ENCODE assay signal across 28 cellular contexts in the genomic region with DNA sequence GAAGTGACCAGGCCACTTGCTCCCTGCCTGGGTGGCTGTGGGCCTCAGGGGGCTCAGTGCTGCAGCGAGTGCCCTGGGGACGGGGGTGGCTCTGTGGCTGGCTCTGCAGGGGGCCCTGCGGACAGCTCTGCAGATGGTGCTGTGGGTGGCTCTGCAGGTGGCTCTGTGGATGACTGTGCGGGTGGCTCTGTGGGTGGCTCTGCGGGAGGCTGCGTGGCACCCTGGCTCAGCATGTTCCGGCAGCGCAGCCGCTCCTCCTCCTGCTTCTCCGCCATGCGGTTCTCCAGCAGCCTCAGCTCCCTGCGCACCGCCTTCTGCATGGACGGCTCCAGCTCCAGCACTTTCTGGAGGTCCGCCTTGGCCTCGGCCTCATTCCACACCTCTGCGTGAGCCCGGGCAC. TPM values are rescaled to one million over a fixed set of nuclear protein-coding genes. Genes with fewer than 3 reads are reported as not detected.
"Had no signal": no experiment of that assay in that cellular context is flagged by ENCODE, and none has a peak within 500 bp of the region (broad histone marks: within the 10 kb centered on the region; RNA-seq: fewer than 3 reads in every experiment).

No MANE protein-coding gene starts in this region.

- H3K4me3 Mint-ChIP-seq: endodermal cell; naive thymus-derived CD4-positive, alpha-beta T cell; nephron; neural progenitor cell; stimulated activated effector memory CD8-positive, alpha-beta T cell treated with anti-CD3 and anti-CD28 coated beads, Interleukin-12 subunit alpha, Interleukin-12 subunit beta, amount 100 ng/mL, for 72 hours had no signal

- H3K9ac ChIP-seq: neural progenitor cell had no signal

- H3K4me3 ChIP-seq: dorsolateral prefrontal cortex, gastroesophageal sphincter, heart left ventricle, hepatocyte, left lung, neural progenitor cell, right lobe of liver, tibial artery, upper lobe of left lung had no signal

- H3K36me3 ChIP-seq: gastroesophageal sphincter, heart left ventricle, left lung, neural progenitor cell, right lobe of liver, tibial artery, upper lobe of left lung had no signal

- H3K27ac Mint-ChIP-seq: endodermal cell; nephron; stimulated activated effector memory CD8-positive, alpha-beta T cell treated with anti-CD3 and anti-CD28 coated beads, Interleukin-12 subunit alpha, Interleukin-12 subunit beta, amount 100 ng/mL, for 72 hours had no signal

- H3K27me3 ChIP-seq: dorsolateral prefrontal cortex, hepatocyte, neural progenitor cell, right lobe of liver, testis had no signal

- H3K4me1 Mint-ChIP-seq: nephron had no signal

- DNase-seq: effector CD4-positive, alpha-beta T cell; endodermal cell; foreskin keratinocyte; heart left ventricle; left cardiac atrium; left lung; mesendoderm; midbrain; naive thymus-derived CD4-positive, alpha-beta T cell; nucleus accumbens; right lobe of liver; small intestine; stimulated activated CD4-positive, alpha-beta T cell treated with anti-CD3 and anti-CD28 coated beads, Interleukin-12 subunit alpha, Interleukin-12 subunit beta, amount 100 ng/mL, for 4 hours; stimulated activated CD4-positive, alpha-beta T cell treated with anti-CD3 and anti-CD28 coated beads, Interleukin-1b, Interleukin-23, amount 100 ng/mL, for 48 hours; stimulated activated CD4-positive, alpha-beta T cell treated with anti-CD3 and anti-CD28 coated beads, Interleukin-4, amount 100 ng/mL, for 24 hours; stimulated activated naive CD4-positive, alpha-beta T cell treated with Interleukin-2 at 50 U/mL for 16 hours; substantia nigra; testis; tibial artery had no signal

- H3K9me3 ChIP-seq: gastroesophageal sphincter, left lung, right lobe of liver, testis, tibial artery, upper lobe of left lung had no signal

- ATAC-seq: esophagus mucosa; foreskin keratinocyte; gastroesophageal sphincter; heart left ventricle; left cardiac atrium; left lung; naive thymus-derived CD4-positive, alpha-beta T cell; right lobe of liver; stimulated activated effector memory CD8-positive, alpha-beta T cell treated with anti-CD3 and anti-CD28 coated beads, Interleukin-12 subunit alpha, Interleukin-12 subunit beta, amount 100 ng/mL, for 72 hours had no signal

- H2AFZ ChIP-seq: hepatocyte, neural progenitor cell had no signal

- H3K27ac ChIP-seq: dorsolateral prefrontal cortex, epithelial cell of prostate, foreskin keratinocyte, gastroesophageal sphincter, heart left ventricle, hepatocyte, left lung, neural progenitor cell, right lobe of liver, testis, tibial artery, upper lobe of left lung had no signal

- H3K4me1 ChIP-seq: right lobe of liver, testis, tibial artery had no signal

- H3K4me2 ChIP-seq: hepatocyte, neural progenitor cell had no signal

RNA-seq across cellular contexts. Expression of a gene that starts 9.5 kb away (rescaled TPM):
- polyA plus RNA-seq: foreskin keratinocyte; heart left ventricle; hepatocyte; naive thymus-derived CD4-positive, alpha-beta T cell; small intestine had no signal
